In the genomic region with DNA sequence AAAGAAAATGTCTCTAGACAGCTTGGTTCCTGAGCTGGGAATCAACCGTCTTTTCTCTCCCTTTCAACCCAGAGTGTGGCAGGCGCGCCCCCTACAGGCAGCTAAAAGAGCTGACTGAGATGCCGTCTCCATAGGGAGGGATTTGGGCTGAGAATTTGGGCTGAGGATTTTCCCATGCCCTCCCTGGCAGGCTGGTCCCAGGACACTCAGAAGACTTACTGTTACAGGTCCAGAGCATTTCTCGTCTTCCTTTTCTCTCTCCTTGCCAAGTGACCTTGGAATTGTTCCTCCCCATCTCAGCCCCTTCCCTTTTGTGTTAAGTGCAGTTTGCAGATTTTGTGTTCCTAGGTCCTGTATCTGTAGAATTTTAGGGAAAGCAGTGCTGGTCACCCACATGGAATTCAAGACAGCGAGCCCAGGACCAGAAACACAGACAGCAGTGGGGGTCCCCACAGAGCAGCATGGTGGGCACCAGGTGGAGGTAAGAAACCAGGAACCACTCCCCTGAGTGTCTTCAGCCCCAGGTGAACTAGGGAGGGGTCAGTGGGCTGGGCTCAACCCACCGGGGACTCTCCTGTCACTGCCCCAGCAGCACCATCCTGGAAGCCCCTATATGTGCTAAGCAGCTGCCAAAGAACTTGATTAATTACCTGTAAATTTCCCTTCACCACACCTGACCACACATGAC, we compare ENCODE assay signal across 8 cellular contexts. TPM values are rescaled to one million over a fixed set of nuclear protein-coding genes. Genes with fewer than 3 reads are reported as not detected.
DNase-seq lines count a peak whose midpoint lies in the region; ATAC-seq, FAIRE-seq and TF ChIP-seq lines count a peak whose summit lies in the region.

No MANE protein-coding gene starts in this region.

- FAIRE-seq in bronchial epithelial cell (lab: Jason Lieb, UNC), result no peak

- intact Hi-C loops in left lung (cut with DNase I), result no loop called here

- H3K36me3 ChIP-seq in WERI-Rb-1, result no peaks in the 10 kb centered on the region
- H3K36me3 ChIP-seq in bronchial epithelial cell (ENCODE audit: control insufficient read depth, insufficient read depth, low read length), result no peaks in the 10 kb centered on the region
- no peaks in the 10 kb centered on the region for H3K36me3 ChIP-seq in left lung

- TF ChIP-seq CTCF in NB4 (IDR thresholded peaks at IDR 0.05; ENCODE audit: low read depth, low read length), result peak; percentile 72
- TF ChIP-seq CTCF in WERI-Rb-1 (IDR thresholded peaks at IDR 0.05; ENCODE audit: low read depth, low read length), result peak; percentile 77
- TF ChIP-seq CTCF in bronchial epithelial cell (IDR thresholded peaks at IDR 0.05; ENCODE audit: insufficient read depth, low read length, severe bottlenecking), result peak; percentile 78
- TF ChIP-seq CTCF in left lung (IDR thresholded peaks at IDR 0.05), result peak; percentile 64 to 66

- ATAC-seq in left lung (peak; percentile 87), GM18520 (IDR thresholded peaks at IDR 0.05; ENCODE audit: unreplicated experiment) (no peak), HG02610 (IDR thresholded peaks at IDR 0.05; ENCODE audit: unreplicated experiment) (no peak)

- H3K27me3 ChIP-seq in WERI-Rb-1 (ENCODE audit: insufficient read depth, low read depth, severe bottlenecking), result no peaks in the 10 kb centered on the region
- peaks cover 3% of the 10 kb centered on the region for H3K27me3 ChIP-seq in bronchial epithelial cell (ENCODE audit: control insufficient read depth, insufficient read depth, low read length)
- H3K27me3 ChIP-seq in left lung, result peaks cover 0 to 27% of the 10 kb centered on the region in 2 donors

- no peak for TF ChIP-seq POLR2A in NB4 (IDR thresholded peaks at IDR 0.05; ENCODE audit: extremely low read depth, insufficient read length)

- H3K27ac ChIP-seq in WERI-Rb-1 (no peak overlapping the region), left lung (no peak overlapping the region)

- no peaks in the 10 kb centered on the region for H3K4me1 ChIP-seq in left lung

- no peaks in the 10 kb centered on the region for H3K9me3 ChIP-seq in WERI-Rb-1 (ENCODE audit: severe bottlenecking)
- peaks cover 0 to 12% of the 10 kb centered on the region in 2 donors for H3K9me3 ChIP-seq in left lung

- no peak overlapping the region for H3K4me3 ChIP-seq in NB4 (ENCODE audit: low read depth, low read length)
- no peak overlapping the region for H3K4me3 ChIP-seq in WERI-Rb-1 (ENCODE audit: low read depth, low read length)
- H3K4me3 ChIP-seq in bronchial epithelial cell (ENCODE audit: low read depth, low read length), result no peak overlapping the region
- H3K4me3 ChIP-seq in left lung, result no peak overlapping the region

- DNase-seq in GM03348 (ENCODE audit: low spot score), result peak; percentile 79
- DNase-seq in NB4 (ENCODE audit: low read depth), result peak; percentile 73
- DNase-seq in WERI-Rb-1, result peak; percentile 74
- DNase-seq in bronchial epithelial cell (ENCODE audit: low read depth), result peak; percentile 17
- peak; percentile 59 to 85 for DNase-seq in left lung
- peak; percentile 57 to 69 (median 58) for DNase-seq in stimulated activated CD4-positive, alpha-beta T cell treated with anti-CD3 and anti-CD28 coated beads, TNF-alpha, amount 100 ng/mL, for 48 hours (ENCODE audit: low read depth in 3 of 3)

RNA-seq across cellular contexts. Expression of a gene that starts 9.9 kb away (rescaled TPM):
- not detected in 2 replicates for total RNA-seq in bronchial epithelial cell
- 10 to 100 TPM in 1 of 2 donors, 1 to 10 TPM in 1; 8.1 to 10.6 TPM for total RNA-seq in left lung

Comparison
In these comparisons a context has a peak if more than half of its experiments do, and no peak if none do; other contexts are left out.
1. DNase-seq: peak in every context shown above with its lines; median percentile 79 in GM03348; 74 in WERI-Rb-1; 73 in NB4; 72 in left lung; 58 in stimulated activated CD4-positive, alpha-beta T cell treated with anti-CD3 and anti-CD28 coated beads, TNF-alpha, amount 100 ng/mL, for 48 hours; 17 in bronchial epithelial cell.